Comparison of ENCODE assay signal across 10 cellular contexts in genomic region chr13:23966221-23966690, GRCh38.
DNase-seq lines count a peak whose midpoint lies in the region; ATAC-seq and TF ChIP-seq lines count a peak whose summit lies in the region.
"Had no signal": no experiment of that assay in that cellular context is flagged by ENCODE, and none has a peak within 500 bp of the region (broad histone marks: within the 10 kb centered on the region; RNA-seq: fewer than 3 reads in every experiment).

No MANE protein-coding gene starts in this region.

- H3K4me3 ChIP-seq in GM23338 (no peak overlapping the region), esophagus muscularis mucosa (peak overlapping the region in 1 of 4 donors; percentile 27), gastrocnemius medialis (peak overlapping the region in 3 of 4 donors; percentile 13 to 27 (median 24)), trophoblast cell (ENCODE audit: low read depth, low read length) (no peak overlapping the region)

- TF ChIP-seq EP300 in esophagus muscularis mucosa (IDR thresholded peaks at IDR 0.05): no peak

- no peaks in the 10 kb centered on the region for H3K27me3 Mint-ChIP-seq in GM23338 (ENCODE audit: insufficient read depth, low read depth, poor library complexity)

- H4K91ac ChIP-seq in trophoblast cell (ENCODE audit: low read depth, low read length): no peak overlapping the region

- H4K12ac ChIP-seq in trophoblast cell (ENCODE audit: low read depth, low read length): no peak overlapping the region

- H3K9me3 Mint-ChIP-seq in GM23338: no peaks in the 10 kb centered on the region

- H3K27ac Mint-ChIP-seq in GM23338: no peak overlapping the region

- no peak overlapping the region for H4K8ac ChIP-seq in trophoblast cell (ENCODE audit: low read depth, low read length)

- H3K27me3 ChIP-seq in GM23338 (ENCODE audit: insufficient read depth) (no peaks in the 10 kb centered on the region), esophagus muscularis mucosa (no peaks in the 10 kb centered on the region), gastrocnemius medialis (no peaks in the 10 kb centered on the region), trophoblast cell (ENCODE audit: insufficient read depth, low read length) (no peaks in the 10 kb centered on the region)

- no peak overlapping the region for H3K4ac ChIP-seq in trophoblast cell (ENCODE audit: low read depth, low read length)

- H3K36me3 ChIP-seq in GM23338 (ENCODE audit: insufficient read depth) (no peaks in the 10 kb centered on the region), esophagus muscularis mucosa (no peaks in the 10 kb centered on the region), gastrocnemius medialis (no peaks in the 10 kb centered on the region), trophoblast cell (ENCODE audit: control insufficient read depth in 1 of 2, insufficient read depth in 2 of 2, low read length in 2 of 2) (no peaks in the 10 kb centered on the region)

- no peaks in the 10 kb centered on the region for H3K9me2 ChIP-seq in GM23338 (ENCODE audit: insufficient read depth)

- H3K9ac ChIP-seq in trophoblast cell (ENCODE audit: low read length): no peak overlapping the region

- in situ Hi-C loops in gastrocnemius medialis (cut with MboI; ENCODE audit: low sequenced_read_pairs in 4 of 4): no loop called here

- H3K79me1 ChIP-seq in trophoblast cell (ENCODE audit: low read length): no peaks in the 10 kb centered on the region

- no peaks in the 10 kb centered on the region for H4K20me1 ChIP-seq in GM23338 (replicated peaks; ENCODE audit: insufficient read depth)

- H3K23ac ChIP-seq in trophoblast cell (ENCODE audit: low read length): no peak overlapping the region

- no peak overlapping the region for H3K4me3 Mint-ChIP-seq in GM23338

- H3K27ac ChIP-seq in GM23338 (ENCODE audit: low read depth): no peak overlapping the region
- H3K27ac ChIP-seq in esophagus muscularis mucosa (replicated peaks in 1 of 4): no peak overlapping the region
- no peak overlapping the region for H3K27ac ChIP-seq in gastrocnemius medialis
- H3K27ac ChIP-seq in trophoblast cell (ENCODE audit: low read depth, low read length): no peak overlapping the region

- DNase-seq in GM23338 (ENCODE audit: low spot score): no peak
- peak; percentile 7 for DNase-seq in RPMI7951 (ENCODE audit: low read depth)
- peak; percentile 80 for DNase-seq in esophagus muscularis mucosa (ENCODE audit: extremely low spot score)
- DNase-seq in gastrocnemius medialis: no peak
- no peak for DNase-seq in superior temporal gyrus (ENCODE audit: extremely low spot score)
- no peak for DNase-seq in NCI-H1436 treated with DMSO at 0.1 percent for 48 hours (lab: John Stamatoyannopoulos, UW)
- no peak for DNase-seq in trophoblast cell
- DNase-seq: activated CD4-positive, CD25-positive, alpha-beta regulatory T cell treated with anti-CD3 and anti-CD28 coated beads, Interleukin-2, amount 50 U/mL, for 72 hours; NCI-H2171 treated with DMSO at 0.1 percent for 48 hours had no signal

- ATAC-seq in GM23338 (no peak), gastrocnemius medialis (no peak)
- ATAC-seq: sciatic nerve had no signal

- no peaks in the 10 kb centered on the region for H3K4me1 Mint-ChIP-seq in GM23338

- WGBS in esophagus muscularis mucosa: 93% methylated on average over 6 of the region's 6 CpGs
- WGBS in trophoblast cell (ENCODE audit: extremely low coverage, insufficient coverage, insufficient read length): no CpG with 5 or more reads among the region's 6 CpGs

- intact Hi-C loops in esophagus muscularis mucosa (cut with DNase I) (no loop called here), gastrocnemius medialis (cut with DNase I; ENCODE audit: low total_unique reads) (no loop called here)

- H3K4me2 ChIP-seq in GM23338: no peak overlapping the region
- no peak overlapping the region for H3K4me2 ChIP-seq in trophoblast cell (ENCODE audit: low read length)

- H3F3A ChIP-seq in GM23338 (replicated peaks; ENCODE audit: low read depth): no peaks in the 10 kb centered on the region

- H2BK120ac ChIP-seq in trophoblast cell (ENCODE audit: insufficient read depth, low read length, poor library complexity): no peak overlapping the region

- no peak overlapping the region for H2AK5ac ChIP-seq in trophoblast cell (ENCODE audit: low read length)

- no peak overlapping the region for H3K18ac ChIP-seq in trophoblast cell (ENCODE audit: low read length)

- H2BK5ac ChIP-seq in trophoblast cell (ENCODE audit: low read depth, low read length, poor library complexity): no peak overlapping the region

- H3K9me3 ChIP-seq in esophagus muscularis mucosa (no peaks in the 10 kb centered on the region), gastrocnemius medialis (no peaks in the 10 kb centered on the region), trophoblast cell (ENCODE audit: insufficient read depth, low read depth, low read length) (no peaks in the 10 kb centered on the region)

- no peaks in the 10 kb centered on the region for H3K79me2 ChIP-seq in GM23338 (replicated peaks; ENCODE audit: insufficient read depth)
- H3K79me2 ChIP-seq in trophoblast cell (ENCODE audit: control insufficient read depth, insufficient read depth, low read length, poor library complexity): no peaks in the 10 kb centered on the region

- H2AFZ ChIP-seq in GM23338 (peak overlapping the region; percentile 16; the same call in 1 of the 2 replicates), trophoblast cell (ENCODE audit: insufficient read depth, low read length, poor library complexity) (no peak overlapping the region)

- no peak for TF ChIP-seq CTCF in GM23338 (conservative IDR thresholded peaks at IDR 0.05; ENCODE audit: low read depth in 2 of 2)
- no peak for TF ChIP-seq CTCF in esophagus muscularis mucosa (IDR thresholded peaks at IDR 0.05)
- no peak for TF ChIP-seq CTCF in gastrocnemius medialis (IDR thresholded peaks at IDR 0.05 in 4 of 5, conservative IDR thresholded peaks at IDR 0.05 in 1 of 5)

- no peaks in the 10 kb centered on the region for H3K4me1 ChIP-seq in GM23338 (ENCODE audit: insufficient read depth)
- peaks cover 0 to 9% (median 2%) of the 10 kb centered on the region in 4 donors for H3K4me1 ChIP-seq in esophagus muscularis mucosa
- no peaks in the 10 kb centered on the region for H3K4me1 ChIP-seq in gastrocnemius medialis
- H3K4me1 ChIP-seq in trophoblast cell (ENCODE audit: control insufficient read depth in 1 of 2, insufficient read depth in 2 of 2, low read length in 2 of 2): no peaks in the 10 kb centered on the region

- TF ChIP-seq POLR2A in esophagus muscularis mucosa (IDR thresholded peaks at IDR 0.05; ENCODE audit: low read depth) (no peak), gastrocnemius medialis (IDR thresholded peaks at IDR 0.05) (no peak)

- no peak overlapping the region for H2BK12ac ChIP-seq in trophoblast cell (ENCODE audit: low read length)

- H3K36me3 Mint-ChIP-seq in GM23338 (ENCODE audit: low read depth): no peaks in the 10 kb centered on the region

- H3K14ac ChIP-seq in trophoblast cell (ENCODE audit: low read length): no peak overlapping the region

TF ChIP-seq in GM23338, 12 proteins besides CTCF, POLR2A, EP300 and RAD21 (continues in another document):
- no peak for TF ChIP-seq EZH2phosphoT487 (IDR thresholded peaks at IDR 0.05; ENCODE audit: unreplicated experiment)
- no peak for TF ChIP-seq EZH2 (IDR thresholded peaks at IDR 0.05; ENCODE audit: low read depth, unreplicated experiment)
- TF ChIP-seq STAT1 (IDR thresholded peaks at IDR 0.05; ENCODE audit: unreplicated experiment): no peak

Comparison
In these comparisons a context has a peak if more than half of its experiments do, and no peak if none do; other contexts are left out.
1. DNase-seq: peak in RPMI7951 (single experiment) and esophagus muscularis mucosa (single experiment); none in GM23338 (single experiment), gastrocnemius medialis (0 of 2), superior temporal gyrus (single experiment), NCI-H1436 treated with DMSO at 0.1 percent for 48 hours (single experiment) and trophoblast cell (0 of 2).
2. H3K4me3 ChIP-seq: peak in gastrocnemius medialis (3 of 4); none in GM23338 (single experiment) and trophoblast cell (single experiment).